In the genomic region with DNA sequence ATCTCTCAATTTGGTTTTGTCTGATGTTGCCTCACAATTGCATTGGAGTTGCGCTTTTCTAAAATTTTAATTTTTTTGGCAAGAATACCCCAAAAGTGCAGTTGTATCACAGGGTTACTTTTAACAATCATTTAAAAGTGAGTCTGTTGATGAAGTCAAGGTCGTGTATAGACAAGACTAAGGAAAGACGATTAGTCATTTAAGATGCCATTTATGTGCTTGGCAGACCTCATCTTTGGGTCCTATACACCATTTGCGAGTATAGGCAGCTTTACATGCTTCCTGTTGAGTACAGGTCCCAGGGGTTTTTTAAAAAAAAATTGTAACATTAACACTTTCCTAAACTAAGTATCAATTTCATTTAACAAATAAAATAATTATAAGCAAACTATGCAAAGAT, we compare ENCODE assay signal across 32 cellular contexts. TPM values are rescaled to one million over a fixed set of nuclear protein-coding genes. Genes with fewer than 3 reads are reported as not detected.
"Had no signal": no experiment of that assay in that cellular context is flagged by ENCODE, and none has a peak within 500 bp of the region (broad histone marks: within the 10 kb centered on the region; RNA-seq: fewer than 3 reads in every experiment).

No MANE protein-coding gene starts in this region.

- H3K4me3 ChIP-seq: ascending aorta had no signal

- H3K36me3 ChIP-seq: ascending aorta had no signal

- DNase-seq: activated B cell treated with CpG ODN at 0.5 μM for 24 hours; activated CD4-positive, alpha-beta memory T cell treated with anti-CD3 and anti-CD28 coated beads, Interleukin-2, amount 10 ng/mL, durations not matched to agents 7 days and 5 days; activated CD4-positive, alpha-beta T cell treated with anti-CD3 and anti-CD28 coated beads for 4 hours; activated CD4-positive, alpha-beta T cell treated with anti-CD3 and anti-CD28 coated beads, Interleukin-2, amount 10 ng/mL, durations not matched to agents 24 days and 14 days; activated CD4-positive, alpha-beta T cell treated with anti-CD3 and anti-CD28 coated beads, Interleukin-2, amount 50 U/mL, for 48 hours; activated CD4-positive, CD25-positive, alpha-beta regulatory T cell treated with anti-CD3 and anti-CD28 coated beads, Interleukin-2, amount 50 U/mL, for 72 hours; activated CD8-positive, alpha-beta memory T cell treated with anti-CD3 and anti-CD28 coated beads for 24 hours; activated CD8-positive, alpha-beta memory T cell treated with anti-CD3 and anti-CD28 coated beads, Interleukin-2, amount 10 ng/mL, durations not matched to agents 7 days and 5 days; activated CD8-positive, alpha-beta memory T cell treated with anti-CD3 and anti-CD28 coated beads, Interleukin-2, amount 50 U/mL, for 48 hours; activated CD8-positive, alpha-beta T cell treated with anti-CD3 and anti-CD28 coated beads, Interleukin-2, amount 10 ng/mL, durations not matched to agents 7 days and 5 days; activated effector memory CD4-positive, alpha-beta T cell treated with Interleukin-2 at 50 U/mL for 16 hours; activated gamma-delta T cell; activated naive CD4-positive, alpha-beta T cell treated with anti-CD3 and anti-CD28 coated beads, Interleukin-2, amount 10 ng/mL, durations not matched to agents 7 days and 5 days; activated naive CD4-positive, alpha-beta T cell treated with Interleukin-2 at 50 U/mL for 16 hours; activated naive CD8-positive, alpha-beta T cell treated with anti-CD3 and anti-CD28 coated beads, Interleukin-2, amount 10 ng/mL, durations not matched to agents 7 days and 5 days; activated naive CD8-positive, alpha-beta T cell treated with anti-CD3 and anti-CD28 coated beads, Interleukin-2, amount 50 U/mL, for 24 hours; activated T-cell treated with anti-CD3 and anti-CD28 coated beads, Interleukin-2, amount 50 U/mL, for 24 hours; activated T-cell treated with anti-CD3 and anti-CD28 coated beads, Interleukin-2, amount 50 U/mL, for 48 hours; amygdala; anterior cingulate cortex; central memory CD4-positive, alpha-beta T cell; T-helper 1 cell; T-helper 2 cell; T-helper 9 cell had no signal

- FAIRE-seq: TTC549 had no signal

- H3K9me3 ChIP-seq: ascending aorta had no signal

- H3K4me3 Mint-ChIP-seq: activated B cell treated with CpG ODN at 0.5 μM for 24 hours; activated CD4-positive, alpha-beta memory T cell treated with anti-CD3 and anti-CD28 coated beads, Interleukin-2, amount 10 ng/mL, durations not matched to agents 7 days and 5 days; activated CD4-positive, alpha-beta T cell treated with anti-CD3 and anti-CD28 coated beads, Interleukin-2, amount 10 ng/mL, durations not matched to agents 24 days and 14 days; activated CD8-positive, alpha-beta memory T cell treated with anti-CD3 and anti-CD28 coated beads, Interleukin-2, amount 10 ng/mL, durations not matched to agents 7 days and 5 days; activated CD8-positive, alpha-beta T cell treated with anti-CD3 and anti-CD28 coated beads, Interleukin-2, amount 10 ng/mL, durations not matched to agents 7 days and 5 days; activated naive CD4-positive, alpha-beta T cell treated with anti-CD3 and anti-CD28 coated beads, Interleukin-2, amount 10 ng/mL, durations not matched to agents 7 days and 5 days; activated naive CD4-positive, alpha-beta T cell treated with anti-CD3 and anti-CD28 coated beads, Interleukin-2, amount 50 U/mL, for 24 hours; activated naive CD8-positive, alpha-beta T cell; activated naive CD8-positive, alpha-beta T cell treated with anti-CD3 and anti-CD28 coated beads, Interleukin-2, amount 10 ng/mL, durations not matched to agents 7 days and 5 days; activated naive CD8-positive, alpha-beta T cell treated with anti-CD3 and anti-CD28 coated beads, Interleukin-2, amount 50 U/mL, for 24 hours; activated T-cell treated with anti-CD3 and anti-CD28 coated beads, Interleukin-2, amount 50 U/mL, for 24 hours; T-helper 1 cell treated with Interleukin-12 subunit alpha and Interleukin-12 subunit beta and Interleukin-4 antibody, amounts not matched to agents 30 μg/mL and 1 μg/mL, for 36 hours; T-helper 2 cell treated with Interferon-gamma antibody and Interleukin-4, amounts not matched to agents 5 μg/mL and 100 μg/mL, for 36 hours had no signal

- H3K4me1 Mint-ChIP-seq: activated B cell treated with CpG ODN at 0.5 μM for 24 hours; activated CD4-positive, alpha-beta memory T cell treated with anti-CD3 and anti-CD28 coated beads, Interleukin-2, amount 10 ng/mL, durations not matched to agents 7 days and 5 days; activated CD4-positive, alpha-beta T cell treated with anti-CD3 and anti-CD28 coated beads, Interleukin-2, amount 10 ng/mL, durations not matched to agents 24 days and 14 days; activated CD8-positive, alpha-beta memory T cell treated with anti-CD3 and anti-CD28 coated beads, Interleukin-2, amount 10 ng/mL, durations not matched to agents 7 days and 5 days; activated naive CD4-positive, alpha-beta T cell treated with anti-CD3 and anti-CD28 coated beads, Interleukin-2, amount 10 ng/mL, durations not matched to agents 7 days and 5 days; activated naive CD4-positive, alpha-beta T cell treated with anti-CD3 and anti-CD28 coated beads, Interleukin-2, amount 50 U/mL, for 24 hours; activated naive CD8-positive, alpha-beta T cell treated with anti-CD3 and anti-CD28 coated beads, Interleukin-2, amount 10 ng/mL, durations not matched to agents 7 days and 5 days; activated naive CD8-positive, alpha-beta T cell treated with anti-CD3 and anti-CD28 coated beads, Interleukin-2, amount 50 U/mL, for 24 hours had no signal

- H3K36me3 Mint-ChIP-seq: activated CD8-positive, alpha-beta memory T cell treated with anti-CD3 and anti-CD28 coated beads, Interleukin-2, amount 10 ng/mL, durations not matched to agents 7 days and 5 days; activated naive CD4-positive, alpha-beta T cell treated with anti-CD3 and anti-CD28 coated beads, Interleukin-2, amount 10 ng/mL, durations not matched to agents 7 days and 5 days; activated naive CD4-positive, alpha-beta T cell treated with anti-CD3 and anti-CD28 coated beads, Interleukin-2, amount 50 U/mL, for 24 hours; activated naive CD8-positive, alpha-beta T cell; activated naive CD8-positive, alpha-beta T cell treated with anti-CD3 and anti-CD28 coated beads, Interleukin-2, amount 10 ng/mL, durations not matched to agents 7 days and 5 days had no signal

- H3K27me3 ChIP-seq: ascending aorta had no signal

- H3K27ac Mint-ChIP-seq: activated B cell treated with CpG ODN at 0.5 μM for 24 hours; activated CD4-positive, alpha-beta memory T cell treated with anti-CD3 and anti-CD28 coated beads, Interleukin-2, amount 10 ng/mL, durations not matched to agents 7 days and 5 days; activated CD4-positive, alpha-beta T cell treated with anti-CD3 and anti-CD28 coated beads, Interleukin-2, amount 10 ng/mL, durations not matched to agents 24 days and 14 days; activated CD8-positive, alpha-beta memory T cell treated with anti-CD3 and anti-CD28 coated beads, Interleukin-2, amount 10 ng/mL, durations not matched to agents 7 days and 5 days; activated CD8-positive, alpha-beta T cell treated with anti-CD3 and anti-CD28 coated beads, Interleukin-2, amount 10 ng/mL, durations not matched to agents 7 days and 5 days; activated naive CD4-positive, alpha-beta T cell treated with anti-CD3 and anti-CD28 coated beads, Interleukin-2, amount 10 ng/mL, durations not matched to agents 7 days and 5 days; activated naive CD4-positive, alpha-beta T cell treated with anti-CD3 and anti-CD28 coated beads, Interleukin-2, amount 50 U/mL, for 24 hours; activated naive CD8-positive, alpha-beta T cell; activated naive CD8-positive, alpha-beta T cell treated with anti-CD3 and anti-CD28 coated beads, Interleukin-2, amount 10 ng/mL, durations not matched to agents 7 days and 5 days; activated naive CD8-positive, alpha-beta T cell treated with anti-CD3 and anti-CD28 coated beads, Interleukin-2, amount 50 U/mL, for 24 hours; activated T-helper 2 cell treated with anti-CD3 and anti-CD28 coated beads, Interferon-gamma antibody, Interleukin-2, Interleukin-4, amounts not matched to agents 10 μg/mL and 5 μg/mL and 100 μg/mL, durations not matched to agents 14 hours and 24 hours and 36 hours; T-helper 1 cell treated with Interleukin-12 subunit alpha and Interleukin-12 subunit beta and Interleukin-4 antibody, amounts not matched to agents 30 μg/mL and 1 μg/mL, for 36 hours; T-helper 2 cell treated with Interferon-gamma antibody and Interleukin-4, amounts not matched to agents 5 μg/mL and 100 μg/mL, for 36 hours had no signal

- H3K9me3 Mint-ChIP-seq: activated B cell treated with CpG ODN at 0.5 μM for 24 hours; activated CD4-positive, alpha-beta memory T cell treated with anti-CD3 and anti-CD28 coated beads, Interleukin-2, amount 10 ng/mL, durations not matched to agents 7 days and 5 days; activated CD4-positive, alpha-beta T cell treated with anti-CD3 and anti-CD28 coated beads, Interleukin-2, amount 10 ng/mL, durations not matched to agents 24 days and 14 days; activated naive CD4-positive, alpha-beta T cell treated with anti-CD3 and anti-CD28 coated beads, Interleukin-2, amount 10 ng/mL, durations not matched to agents 7 days and 5 days; activated naive CD4-positive, alpha-beta T cell treated with anti-CD3 and anti-CD28 coated beads, Interleukin-2, amount 50 U/mL, for 24 hours; activated naive CD8-positive, alpha-beta T cell treated with anti-CD3 and anti-CD28 coated beads, Interleukin-2, amount 10 ng/mL, durations not matched to agents 7 days and 5 days; activated naive CD8-positive, alpha-beta T cell treated with anti-CD3 and anti-CD28 coated beads, Interleukin-2, amount 50 U/mL, for 24 hours; activated T-cell treated with anti-CD3 and anti-CD28 coated beads, Interleukin-2, amount 50 U/mL, for 24 hours; activated T-helper 2 cell treated with anti-CD3 and anti-CD28 coated beads, Interferon-gamma antibody, Interleukin-2, Interleukin-4, amounts not matched to agents 10 μg/mL and 5 μg/mL and 100 μg/mL, durations not matched to agents 14 hours and 24 hours and 36 hours; T-helper 1 cell treated with Interleukin-12 subunit alpha and Interleukin-12 subunit beta and Interleukin-4 antibody, amounts not matched to agents 30 μg/mL and 1 μg/mL, for 36 hours; T-helper 2 cell treated with Interferon-gamma antibody and Interleukin-4, amounts not matched to agents 5 μg/mL and 100 μg/mL, for 36 hours had no signal

- H3K27ac ChIP-seq: ascending aorta, VCaP had no signal

- ATAC-seq: activated CD8-positive, alpha-beta memory T cell treated with anti-CD3 and anti-CD28 coated beads, Interleukin-2, amount 10 ng/mL, durations not matched to agents 7 days and 5 days; activated CD8-positive, alpha-beta T cell treated with anti-CD3 and anti-CD28 coated beads, Interleukin-2, amount 10 ng/mL, durations not matched to agents 7 days and 5 days; activated naive CD8-positive, alpha-beta T cell treated with anti-CD3 and anti-CD28 coated beads, Interleukin-2, amount 50 U/mL, for 24 hours had no signal

RNA-seq across cellular contexts. Expression of gene ARNT2, which starts 12.5 kb away (rescaled TPM):
- total RNA-seq: activated B cell treated with CpG ODN at 0.5 μM for 24 hours; activated CD4-positive, alpha-beta memory T cell treated with anti-CD3 and anti-CD28 coated beads, Interleukin-2, amount 10 ng/mL, durations not matched to agents 7 days and 5 days; activated CD4-positive, alpha-beta T cell treated with anti-CD3 and anti-CD28 coated beads, Interleukin-2, amount 10 ng/mL, durations not matched to agents 24 days and 14 days; activated CD8-positive, alpha-beta memory T cell treated with anti-CD3 and anti-CD28 coated beads, Interleukin-2, amount 10 ng/mL, durations not matched to agents 7 days and 5 days; activated CD8-positive, alpha-beta T cell treated with anti-CD3 and anti-CD28 coated beads, Interleukin-2, amount 10 ng/mL, durations not matched to agents 7 days and 5 days; activated naive CD8-positive, alpha-beta T cell treated with anti-CD3 and anti-CD28 coated beads, Interleukin-2, amount 10 ng/mL, durations not matched to agents 7 days and 5 days; activated T-helper 2 cell treated with anti-CD3 and anti-CD28 coated beads, Interferon-gamma antibody, Interleukin-2, Interleukin-4, amounts not matched to agents 10 μg/mL and 5 μg/mL and 100 μg/mL, durations not matched to agents 14 hours and 24 hours and 36 hours had no signal
